In genomic region chr22:35914665-35915476, GRCh38 we compare ENCODE assay signal across 9 cellular contexts.
A peak's percentile ranks its signal among the peaks of the same experiment; 100 is the strongest.
DNase-seq lines count a peak whose midpoint lies in the region; ATAC-seq and TF ChIP-seq lines count a peak whose summit lies in the region.
"Had no signal": no experiment of that assay in that cellular context is flagged by ENCODE, and none has a peak within 500 bp of the region (broad histone marks: within the 10 kb centered on the region; RNA-seq: fewer than 3 reads in every experiment).

No MANE protein-coding gene starts in this region.

- TF ChIP-seq CTCF in heart right ventricle (IDR thresholded peaks at IDR 0.05) (no peak), parathyroid adenoma (IDR thresholded peaks at IDR 0.05) (no peak), GM10266 (IDR thresholded peaks at IDR 0.05; ENCODE audit: control insufficient read depth, insufficient read depth, low read depth, missing control alignments) (no peak)

- H3K79me2 ChIP-seq in parathyroid adenoma = peaks cover 35% of the 10 kb centered on the region

- H3K27me3 ChIP-seq in heart right ventricle (no peaks in the 10 kb centered on the region), parathyroid adenoma (ENCODE audit: control insufficient read depth, insufficient read depth, low read length) (no peaks in the 10 kb centered on the region)

- 1 to 2% methylated on average over 9 of the region's 9 CpGs for WGBS in heart right ventricle, 2 donors

- peak overlapping the region; percentile 12 for H2AFZ ChIP-seq in parathyroid adenoma

- no peaks in the 10 kb centered on the region for H3K36me3 ChIP-seq in heart right ventricle
- no peaks in the 10 kb centered on the region for H3K36me3 ChIP-seq in parathyroid adenoma (ENCODE audit: control insufficient read depth, insufficient read depth, low read length)

- H3K9ac ChIP-seq in parathyroid adenoma = no peak overlapping the region

- H3K27ac ChIP-seq in heart right ventricle (peak overlapping the region; percentile 75 to 93 (median 86)), parathyroid adenoma (peak overlapping the region; percentile 81)

- H3K4me1 ChIP-seq in heart right ventricle (peaks cover 9 to 99% (median 85%) of the 10 kb centered on the region in 9 donors), parathyroid adenoma (peaks cover 22% of the 10 kb centered on the region)

- peak; percentile 86 to 94 (median 92) for ATAC-seq in heart right ventricle

- DNase-seq in SIG-M5 treated with dmso at 0.1 percent for 504 hours (lab: John Stamatoyannopoulos, UW; ENCODE audit: unreplicated experiment) (peak; percentile 50), SIG-M5 (lab: John Stamatoyannopoulos, UW) (no peak), NCI-H2196 (lab: John Stamatoyannopoulos, UW; ENCODE audit: unreplicated experiment) (peak; percentile 75), amniotic stem cell (lab: John Stamatoyannopoulos, UW) (peak; percentile 86), heart right ventricle (peak in 1 of 2 donors; percentile 87), GM10266 (ENCODE audit: extremely low spot score) (no peak)
- DNase-seq in activated CD8-positive, alpha-beta memory T cell treated with anti-CD3 and anti-CD28 coated beads, Interleukin-2, amount 50 U/mL, for 4 hours = no peak
- DNase-seq: CD4-positive, CD25-positive, alpha-beta regulatory T cell had no signal

- H3K4me2 ChIP-seq in parathyroid adenoma (ENCODE audit: low read length) = peak overlapping the region; percentile 96

- H3K4me3 ChIP-seq in heart right ventricle (peak overlapping the region; percentile 12 to 55 (median 48)), parathyroid adenoma (ENCODE audit: low read depth, low read length) (peak overlapping the region; percentile 69)

- intact Hi-C loops in heart right ventricle (cut with DNase I) = loop anchor here in 9 of 10 donors (2.0 to 10.0 kb wide), 10 partner anchors 70 to 230 kb away; no protein-coding TSS in a partner anchor

- no peaks in the 10 kb centered on the region for H3K9me3 ChIP-seq in heart right ventricle
- no peaks in the 10 kb centered on the region for H3K9me3 ChIP-seq in parathyroid adenoma (ENCODE audit: control insufficient read depth, low read length)

Comparison
In these comparisons a context has a peak if more than half of its experiments do, and no peak if none do; other contexts are left out.
1. DNase-seq: peak in SIG-M5 treated with dmso at 0.1 percent for 504 hours (single experiment), NCI-H2196 (single experiment) and amniotic stem cell (single experiment); none in SIG-M5 (single experiment), activated CD8-positive, alpha-beta memory T cell treated with anti-CD3 and anti-CD28 coated beads, Interleukin-2, amount 50 U/mL, for 4 hours (single experiment) and GM10266 (single experiment).